ENCODE assay signal across 8 cellular contexts in genomic region chr11:6443269-6444003, GRCh38. TPM values are rescaled to one million over a fixed set of nuclear protein-coding genes. Genes with fewer than 3 reads are reported as not detected.
DNase-seq lines count a peak whose midpoint lies in the region; ATAC-seq and TF ChIP-seq lines count a peak whose summit lies in the region.

No MANE protein-coding gene starts in this region.

- DNase-seq in AG09319 (ENCODE audit: extremely low read depth, low read depth) (peak; percentile 14), OCI-M1 (lab: John Stamatoyannopoulos, UW) (peak; percentile 65), fibroblast of villous mesenchyme (ENCODE audit: low read depth) (peak; percentile 60), osteoblast (ENCODE audit: insufficient read length, low spot score, missing footprints) (no peak), type B pancreatic cell (ENCODE audit: extremely low spot score, unreplicated experiment) (no peak)
- DNase-seq in activated T-cell treated with anti-CD3 and anti-CD28 coated beads, Interleukin-2, amount 50 U/mL, for 48 hours: peak; percentile 68 to 70

- no peaks in the 10 kb centered on the region for H3K27me3 Mint-ChIP-seq in type B pancreatic cell

- no peaks in the 10 kb centered on the region for H4K20me1 ChIP-seq in osteoblast (ENCODE audit: insufficient read depth, low read length)

- H3K4me2 ChIP-seq in osteoblast (ENCODE audit: insufficient read depth, low read length): no peak overlapping the region

- no peak overlapping the region for H2AFZ ChIP-seq in osteoblast (ENCODE audit: low read length)

- peak; percentile 90 for TF ChIP-seq CTCF in AG09319 (IDR thresholded peaks at IDR 0.05; ENCODE audit: low read depth, low read length)
- TF ChIP-seq CTCF in fibroblast of villous mesenchyme (IDR thresholded peaks at IDR 0.05; ENCODE audit: insufficient read depth, low read depth, low read length): peak; percentile 95
- TF ChIP-seq CTCF in osteoblast (IDR thresholded peaks at IDR 0.05; ENCODE audit: extremely low read depth, low read depth, low read length): peak; percentile 86
- peak; percentile 82 for TF ChIP-seq CTCF in type B pancreatic cell (conservative IDR thresholded peaks at IDR 0.05)

- no peaks in the 10 kb centered on the region for H3K9me3 Mint-ChIP-seq in type B pancreatic cell

- H3K27ac Mint-ChIP-seq in type B pancreatic cell: no peak overlapping the region

- no peaks in the 10 kb centered on the region for H3K79me2 ChIP-seq in osteoblast (ENCODE audit: insufficient read depth, low read length)

- ATAC-seq in GM18867 (IDR thresholded peaks at IDR 0.05; ENCODE audit: unreplicated experiment) (peak; percentile 82), HG03095 (IDR thresholded peaks at IDR 0.05; ENCODE audit: unreplicated experiment) (peak; percentile 65)

- H3K36me3 ChIP-seq in osteoblast (ENCODE audit: insufficient read depth, low read length): no peaks in the 10 kb centered on the region

- H3K4me1 ChIP-seq in osteoblast (ENCODE audit: insufficient read depth, low read length): no peaks in the 10 kb centered on the region

- no peak overlapping the region for H3K4me3 Mint-ChIP-seq in type B pancreatic cell

- H3K27ac ChIP-seq in osteoblast (ENCODE audit: low read depth, low read length): no peak overlapping the region

- no peak overlapping the region for H3K4me3 ChIP-seq in fibroblast of villous mesenchyme (ENCODE audit: low read depth, low read length)
- no peak overlapping the region for H3K4me3 ChIP-seq in osteoblast (ENCODE audit: insufficient read depth, low read length)

- no peaks in the 10 kb centered on the region for H3K4me1 Mint-ChIP-seq in type B pancreatic cell (ENCODE audit: unreplicated experiment)

- H3K36me3 Mint-ChIP-seq in type B pancreatic cell: no peaks in the 10 kb centered on the region

- no peaks in the 10 kb centered on the region for H3K9me3 ChIP-seq in osteoblast (ENCODE audit: low read depth, low read length)

- H3K27me3 ChIP-seq in osteoblast (ENCODE audit: insufficient read depth, low read length): no peaks in the 10 kb centered on the region

RNA-seq across cellular contexts. Expression of gene HPX, which starts 2.6 kb away (rescaled TPM):
- total RNA-seq in fibroblast of villous mesenchyme (under 0.01 TPM in 1 of 2 replicates, not detected in the other), osteoblast (0.59 and 1.1 TPM in 2 replicates), type B pancreatic cell (ENCODE audit: low replicate concordance) (1.5 and 1.9 TPM in 2 replicates)

RNA-seq across cellular contexts. Expression of gene APBB1, which starts 24.5 kb away (rescaled TPM):
- 35.4 and 42.2 TPM in 2 replicates for total RNA-seq in fibroblast of villous mesenchyme
- total RNA-seq in osteoblast: 40.7 and 45.6 TPM in 2 replicates
- total RNA-seq in type B pancreatic cell (ENCODE audit: low replicate concordance): 38.4 and 61.6 TPM in 2 replicates

RNA-seq across cellular contexts. Expression of gene TRIM3, which starts 30.3 kb away (rescaled TPM):
- total RNA-seq in fibroblast of villous mesenchyme (22.0 and 23.5 TPM in 2 replicates), osteoblast (25.3 and 36.2 TPM in 2 replicates), type B pancreatic cell (ENCODE audit: low replicate concordance) (15.6 and 22.9 TPM in 2 replicates)

RNA-seq across cellular contexts. Expression of gene ARFIP2, which starts 37.7 kb away (rescaled TPM):
- total RNA-seq in fibroblast of villous mesenchyme (61.2 and 66.9 TPM in 2 replicates), osteoblast (74.3 and 79.3 TPM in 2 replicates), type B pancreatic cell (ENCODE audit: low replicate concordance) (60.9 and 77.3 TPM in 2 replicates)

RNA-seq across cellular contexts. Expression of gene TIMM10B, which starts 37.9 kb away (rescaled TPM):
- total RNA-seq in fibroblast of villous mesenchyme (44.1 and 49.7 TPM in 2 replicates), osteoblast (52.7 and 55.4 TPM in 2 replicates), type B pancreatic cell (ENCODE audit: low replicate concordance) (31.2 and 35.7 TPM in 2 replicates)

Comparison
In these comparisons a context has a peak if more than half of its experiments do, and no peak if none do; other contexts are left out.
1. DNase-seq: peak in AG09319 (single experiment), OCI-M1 (single experiment), activated T-cell treated with anti-CD3 and anti-CD28 coated beads, Interleukin-2, amount 50 U/mL, for 48 hours (2 of 2) and fibroblast of villous mesenchyme (single experiment); none in osteoblast (single experiment) and type B pancreatic cell (single experiment).
2. Peak in every context shown above with its lines, with median percentiles within 50 percentile points of each other: CTCF ChIP-seq.